In genomic region chr3:34053631-34054030, GRCh38 we compare ENCODE assay signal across 26 cellular contexts.
"Had no signal": no experiment of that assay in that cellular context is flagged by ENCODE, and none has a peak within 500 bp of the region (broad histone marks: within the 10 kb centered on the region; RNA-seq: fewer than 3 reads in every experiment).

No MANE protein-coding gene starts in this region.

- H3K4me1 Mint-ChIP-seq: activated naive CD8-positive, alpha-beta T cell treated with anti-CD3 and anti-CD28 coated beads, Interleukin-2, amount 50 U/mL, for 24 hours; brain had no signal

- H3K36me3 Mint-ChIP-seq: activated naive CD4-positive, alpha-beta T cell treated with anti-CD3 and anti-CD28 coated beads, Interleukin-2, amount 50 U/mL, for 72 hours; brain; WTC11 had no signal

- H3K4me3 ChIP-seq: cardiac muscle cell, SJSA1 had no signal

- H3K4me3 Mint-ChIP-seq: activated CD8-positive, alpha-beta memory T cell treated with anti-CD3 and anti-CD28 coated beads, Interleukin-2, amount 10 ng/mL, durations not matched to agents 7 days and 5 days; activated CD8-positive, alpha-beta T cell treated with anti-CD3 and anti-CD28 coated beads, Interleukin-2, amount 10 ng/mL, durations not matched to agents 7 days and 5 days; activated naive CD8-positive, alpha-beta T cell treated with anti-CD3 and anti-CD28 coated beads, Interleukin-2, amount 50 U/mL, for 24 hours; activated T-cell treated with anti-CD3 and anti-CD28 coated beads, Interleukin-2, amount 50 U/mL, for 24 hours; activated T-helper 1 cell treated with anti-CD3 and anti-CD28 coated beads, Interleukin-12 subunit alpha, Interleukin-12 subunit beta, Interleukin-2, Interleukin-4 antibody, amounts not matched to agents 30 ng/mL and 10 ng/mL and 1 ng/mL, durations not matched to agents 14 hours and 24 hours and 36 hours; brain; T-helper 1 cell treated with Interleukin-12 subunit alpha and Interleukin-12 subunit beta and Interleukin-4 antibody, amounts not matched to agents 30 μg/mL and 1 μg/mL, for 36 hours; WTC11 had no signal

- H3K9me3 Mint-ChIP-seq: activated naive CD4-positive, alpha-beta T cell treated with anti-CD3 and anti-CD28 coated beads, Interleukin-2, amount 50 U/mL, for 72 hours; activated naive CD8-positive, alpha-beta T cell treated with anti-CD3 and anti-CD28 coated beads, Interleukin-2, amount 50 U/mL, for 24 hours; activated T-cell treated with anti-CD3 and anti-CD28 coated beads, Interleukin-2, amount 50 U/mL, for 24 hours; WTC11 had no signal

- H3K9me3 ChIP-seq: SJSA1 had no signal

- ATAC-seq: activated CD8-positive, alpha-beta memory T cell treated with anti-CD3 and anti-CD28 coated beads, Interleukin-2, amount 10 ng/mL, durations not matched to agents 7 days and 5 days; activated CD8-positive, alpha-beta T cell treated with anti-CD3 and anti-CD28 coated beads, Interleukin-2, amount 10 ng/mL, durations not matched to agents 7 days and 5 days; activated naive CD4-positive, alpha-beta T cell treated with anti-CD3 and anti-CD28 coated beads, Interleukin-2, amount 50 U/mL, for 72 hours; activated naive CD8-positive, alpha-beta T cell treated with anti-CD3 and anti-CD28 coated beads, Interleukin-2, amount 50 U/mL, for 24 hours; PC-3; WTC11 had no signal

- H3K27ac ChIP-seq: cardiac muscle cell, SJSA1 had no signal

- H3K27me3 ChIP-seq: cardiac muscle cell, SJSA1 had no signal

- H3K36me3 ChIP-seq: cardiac muscle cell, SJSA1 had no signal

- DNase-seq: activated CD4-positive, alpha-beta T cell treated with anti-CD3 and anti-CD28 coated beads for 48 hours; activated CD4-positive, alpha-beta T cell treated with anti-CD3 and anti-CD28 coated beads, Interleukin-2, amount 50 U/mL, for 4 hours; activated CD4-positive, CD25-positive, alpha-beta regulatory T cell treated with anti-CD3 and anti-CD28 coated beads, Interleukin-2, amount 50 U/mL, for 72 hours; activated CD8-positive, alpha-beta memory T cell treated with anti-CD3 and anti-CD28 coated beads, Interleukin-2, amount 10 ng/mL, durations not matched to agents 7 days and 5 days; activated CD8-positive, alpha-beta T cell treated with anti-CD3 and anti-CD28 coated beads, Interleukin-2, amount 10 ng/mL, durations not matched to agents 7 days and 5 days; activated effector memory CD4-positive, alpha-beta T cell treated with Interleukin-2 at 50 U/mL for 16 hours; activated naive CD4-positive, alpha-beta T cell treated with Interleukin-2 at 50 U/mL for 16 hours; activated naive CD8-positive, alpha-beta T cell treated with anti-CD3 and anti-CD28 coated beads, Interleukin-2, amount 50 U/mL, for 24 hours; activated T-cell treated with anti-CD3 and anti-CD28 coated beads, Interleukin-2, amount 50 U/mL, for 24 hours; amygdala; Kasumi-1; NCI-H1048; NCI-H146; NCI-H187 treated with DMSO at 0.1 percent for 48 hours; NCI-H2081 treated with DMSO at 0.1 percent for 48 hours; NCI-H446; NCI-H524; PC-3; SHP77 had no signal

- H3K27ac Mint-ChIP-seq: activated CD8-positive, alpha-beta memory T cell treated with anti-CD3 and anti-CD28 coated beads, Interleukin-2, amount 10 ng/mL, durations not matched to agents 7 days and 5 days; activated CD8-positive, alpha-beta T cell treated with anti-CD3 and anti-CD28 coated beads, Interleukin-2, amount 10 ng/mL, durations not matched to agents 7 days and 5 days; activated naive CD4-positive, alpha-beta T cell treated with anti-CD3 and anti-CD28 coated beads, Interleukin-2, amount 50 U/mL, for 72 hours; activated naive CD8-positive, alpha-beta T cell treated with anti-CD3 and anti-CD28 coated beads, Interleukin-2, amount 50 U/mL, for 24 hours; activated T-cell treated with anti-CD3 and anti-CD28 coated beads, Interleukin-2, amount 50 U/mL, for 24 hours; activated T-helper 1 cell treated with anti-CD3 and anti-CD28 coated beads, Interleukin-12 subunit alpha, Interleukin-12 subunit beta, Interleukin-2, Interleukin-4 antibody, amounts not matched to agents 30 ng/mL and 10 ng/mL and 1 ng/mL, durations not matched to agents 14 hours and 24 hours and 36 hours; brain; T-helper 1 cell treated with Interleukin-12 subunit alpha and Interleukin-12 subunit beta and Interleukin-4 antibody, amounts not matched to agents 30 μg/mL and 1 μg/mL, for 36 hours; WTC11 had no signal

- H3K4me1 ChIP-seq: SJSA1 had no signal
